ENCODE assay signal across 8 cellular contexts in genomic region chr12:46124848-46125619, GRCh38.
A peak's percentile ranks its signal among the peaks of the same experiment; 100 is the strongest.
DNase-seq lines count a peak whose midpoint lies in the region; ATAC-seq and TF ChIP-seq lines count a peak whose summit lies in the region.

No MANE protein-coding gene starts in this region.

- no peak for TF ChIP-seq POLR2A in vagina (IDR thresholded peaks at IDR 0.05)

- CTCF ChIA-PET in RWPE1 (lab: Yijun Ruan, JAX) = interaction anchor here (0.5 to 1.8 kb wide), 29 partner anchors 11 to 896 kb away, joined by 3 to 8 read pairs (median 4); partner anchors contain the start of gene SLC38A1
- CTCF ChIA-PET in activated naive CD4-positive, alpha-beta T cell treated with anti-CD3 and anti-CD28 coated beads for 36 hours (lab: Charles Lee) = interaction anchor here (0.6 to 3.7 kb wide), 73 partner anchors 9 to 1597 kb away, joined by 3 to 48 read pairs (median 4); no protein-coding TSS in a partner anchor

- DNase-seq in COLO829 (ENCODE audit: low spot score) = peak; percentile 69
- DNase-seq in RWPE1 (ENCODE audit: low spot score) = peak; percentile 72
- peak; percentile 70 for DNase-seq in activated naive CD4-positive, alpha-beta T cell treated with anti-CD3 and anti-CD28 coated beads for 36 hours
- DNase-seq in glomerular visceral epithelial cell (ENCODE audit: extremely low spot score) = peak; percentile 71
- DNase-seq in pons (ENCODE audit: low spot score) = peak; percentile 96
- DNase-seq in vagina (ENCODE audit: extremely low spot score in 2 of 2) = no peak

- 0 out of 2 replicates have a peak overlapping the region, but pooled peaks have one; percentile 27 for H3K4me3 ChIP-seq in HUES6 (ENCODE audit: low read depth, low read length)
- peak overlapping the region; percentile 8 to 20 for H3K4me3 ChIP-seq in vagina

- TF ChIP-seq CTCF in RWPE1 (conservative IDR thresholded peaks at IDR 0.05; ENCODE audit: low read depth) (peak; percentile 70), vagina (IDR thresholded peaks at IDR 0.05) (peak; percentile 24 to 66 (median 42))

- H3K9me3 ChIP-seq in HUES6 (ENCODE audit: control insufficient read depth, insufficient read depth, low read depth, low read length) (no peaks in the 10 kb centered on the region), vagina (no peaks in the 10 kb centered on the region)

- H3K27ac ChIP-seq in HUES6 (ENCODE audit: low read depth, low read length) (no peak overlapping the region), RWPE1 (no peak overlapping the region), vagina (no peak overlapping the region)

- no peaks in the 10 kb centered on the region for H3K4me1 Mint-ChIP-seq in activated naive CD4-positive, alpha-beta T cell treated with anti-CD3 and anti-CD28 coated beads for 36 hours (ENCODE audit: low read depth)

- H3K27ac Mint-ChIP-seq in activated naive CD4-positive, alpha-beta T cell treated with anti-CD3 and anti-CD28 coated beads for 36 hours = no peak overlapping the region

- H3K36me3 Mint-ChIP-seq in activated naive CD4-positive, alpha-beta T cell treated with anti-CD3 and anti-CD28 coated beads for 36 hours (ENCODE audit: low read depth) = no peaks in the 10 kb centered on the region

- POLR2A ChIA-PET in RWPE1 (lab: Yijun Ruan, JAX; ENCODE audit: low non-redundant PET) = interaction anchor here (0.8 to 1.0 kb wide), 2 partner anchors 230 to 232 kb away, joined by 4 read pairs; no protein-coding TSS in a partner anchor

- peak; percentile 70 for ATAC-seq in GM19438 (IDR thresholded peaks at IDR 0.05; ENCODE audit: low read depth, unreplicated experiment)

- no peaks in the 10 kb centered on the region for H3K4me1 ChIP-seq in HUES6 (ENCODE audit: control insufficient read depth, insufficient read depth, low read length)
- no peaks in the 10 kb centered on the region for H3K4me1 ChIP-seq in vagina

- H3K4me3 Mint-ChIP-seq in activated naive CD4-positive, alpha-beta T cell treated with anti-CD3 and anti-CD28 coated beads for 36 hours = peak overlapping the region; percentile 10

- no peaks in the 10 kb centered on the region for H3K27me3 Mint-ChIP-seq in activated naive CD4-positive, alpha-beta T cell treated with anti-CD3 and anti-CD28 coated beads for 36 hours (ENCODE audit: low read depth)

- no peaks in the 10 kb centered on the region for H3K9me3 Mint-ChIP-seq in activated naive CD4-positive, alpha-beta T cell treated with anti-CD3 and anti-CD28 coated beads for 36 hours

- intact Hi-C loops in activated naive CD4-positive, alpha-beta T cell treated with anti-CD3 and anti-CD28 coated beads for 36 hours (cut with micrococcal nuclease) = loop anchor here (1.0 to 5.0 kb wide), 8 partner anchors 53 to 896 kb away; partner anchors contain the start of gene SCAF11
- intact Hi-C loops in vagina (cut with DNase I) = loop anchor here (10.0 kb wide), 1 partner anchor 810 kb away; no protein-coding TSS in a partner anchor

- H3K27me3 ChIP-seq in HUES6 (ENCODE audit: control insufficient read depth, insufficient read depth, low read length) = 0 out of 2 replicates have a peak, but pooled peaks cover 3% of the 10 kb centered on the region
- H3K27me3 ChIP-seq in vagina = no peaks in the 10 kb centered on the region

- H3K36me3 ChIP-seq in HUES6 (ENCODE audit: control insufficient read depth, insufficient read depth, low read length) (no peaks in the 10 kb centered on the region), vagina (no peaks in the 10 kb centered on the region)

- no peak overlapping the region for H3K9ac ChIP-seq in HUES6 (ENCODE audit: low read length)

Comparison
In these comparisons a context has a peak if more than half of its experiments do, and no peak if none do; other contexts are left out.
1. DNase-seq: peak in COLO829 (single experiment), RWPE1 (single experiment), activated naive CD4-positive, alpha-beta T cell treated with anti-CD3 and anti-CD28 coated beads for 36 hours (single experiment), glomerular visceral epithelial cell (single experiment) and pons (single experiment); none in vagina (0 of 2).